In genomic region chr5:141960449-141961323, GRCh38 we compare ENCODE assay signal across 8 cellular contexts. TPM values are rescaled to one million over a fixed set of nuclear protein-coding genes. Genes with fewer than 3 reads are reported as not detected.
DNase-seq lines count a peak whose midpoint lies in the region; ATAC-seq, FAIRE-seq and TF ChIP-seq lines count a peak whose summit lies in the region.

No MANE protein-coding gene starts in this region.

- ATAC-seq in GM18909 (IDR thresholded peaks at IDR 0.05; ENCODE audit: poor library complexity, unreplicated experiment): peak; percentile 93
- peak; percentile 91 for ATAC-seq in HG03139 (IDR thresholded peaks at IDR 0.05; ENCODE audit: unreplicated experiment)

- no peaks in the 10 kb centered on the region for H3K36me3 ChIP-seq in bronchial epithelial cell (ENCODE audit: control insufficient read depth, insufficient read depth, low read length)

- no peaks in the 10 kb centered on the region for H3K27me3 ChIP-seq in bronchial epithelial cell (ENCODE audit: control insufficient read depth, insufficient read depth, low read length)

- no peak for FAIRE-seq in bronchial epithelial cell (lab: Jason Lieb, UNC)

- peak; percentile 94 for DNase-seq in Ammon's horn (ENCODE audit: low spot score)
- peak; percentile 93 for DNase-seq in NCI-H2196 (lab: John Stamatoyannopoulos, UW; ENCODE audit: unreplicated experiment)
- peak; percentile 66 for DNase-seq in bronchial epithelial cell (ENCODE audit: low read depth)
- peak; percentile 84 for DNase-seq in kidney tubule cell (ENCODE audit: low spot score)
- DNase-seq in stimulated activated CD4-positive, alpha-beta T cell treated with anti-CD3 and anti-CD28 coated beads, Interleukin-4, amount 100 ng/mL, for 1 hour: peak; percentile 87

- TF ChIP-seq CTCF in WI38 (IDR thresholded peaks at IDR 0.05; ENCODE audit: low read depth, low read length) (peak; percentile 78), bronchial epithelial cell (IDR thresholded peaks at IDR 0.05; ENCODE audit: insufficient read depth, low read length, severe bottlenecking) (peak; percentile 83)

- H3K4me3 ChIP-seq in WI38 (ENCODE audit: low read depth, low read length) (no peak overlapping the region), bronchial epithelial cell (ENCODE audit: low read depth, low read length) (no peak overlapping the region)

RNA-seq across cellular contexts. Expression of gene PCDH12, which starts 2.7 kb away (rescaled TPM):
- total RNA-seq in bronchial epithelial cell: under 0.01 and 0.26 TPM in 2 replicates

RNA-seq across cellular contexts. Expression of gene RNF14, which starts 8.2 kb away (rescaled TPM):
- total RNA-seq in bronchial epithelial cell: 43.3 and 49.8 TPM in 2 replicates

RNA-seq across cellular contexts. Expression of gene DELE1, which starts 37.0 kb away (rescaled TPM):
- 14.0 and 19.2 TPM in 2 replicates for total RNA-seq in bronchial epithelial cell

RNA-seq across cellular contexts. Expression of gene GNPDA1, which starts 52.1 kb away (rescaled TPM):
- total RNA-seq in bronchial epithelial cell: 40.1 and 67.1 TPM in 2 replicates
